ENCODE assay signal across 9 cellular contexts in genomic region chr20:8394308-8394945, GRCh38.
DNase-seq lines count a peak whose midpoint lies in the region; ATAC-seq lines count a peak whose summit lies in the region.
"Had no signal": no experiment of that assay in that cellular context is flagged by ENCODE, and none has a peak within 500 bp of the region (broad histone marks: within the 10 kb centered on the region; RNA-seq: fewer than 3 reads in every experiment).

No MANE protein-coding gene starts in this region.

- peaks cover 0 to 35% (median 18%) of the 10 kb centered on the region in 10 experiments; a peak in 14 of 20 replicates for H3K4me1 ChIP-seq in BLaER1 treated with 17β-estradiol and CSF1 and Interleukin-3, amounts not matched to agents 10 nM and 100 nM

- H3K4me2 ChIP-seq in BLaER1 treated with 17β-estradiol and CSF1 and Interleukin-3, amounts not matched to agents 10 nM and 100 nM = peak overlapping the region in 5 of 11 experiments; percentile 5 to 37 (median 23); a peak in 5 of 22 replicates

- H3K4me3 ChIP-seq in BLaER1 treated with 17β-estradiol and CSF1 and Interleukin-3, amounts not matched to agents 10 nM and 100 nM = no peak overlapping the region

- H3K9ac ChIP-seq in BLaER1 treated with 17β-estradiol and CSF1 and Interleukin-3, amounts not matched to agents 10 nM and 100 nM = no peak overlapping the region

- no peaks in the 10 kb centered on the region for H3K27me3 ChIP-seq in BLaER1 treated with 17β-estradiol and CSF1 and Interleukin-3, amounts not matched to agents 10 nM and 100 nM

- H3K9me3 ChIP-seq in BLaER1 treated with 17β-estradiol and CSF1 and Interleukin-3, amounts not matched to agents 10 nM and 100 nM (replicated peaks in 1 of 11) = peaks cover 0 to 13% (median 0%) of the 10 kb centered on the region in 11 experiments; a peak in 6 of 22 replicates

- DNase-seq in amniotic epithelial cell (ENCODE audit: low read depth) (peak; percentile 85), iPS-NIHi11 (ENCODE audit: low spot score) (no peak), NCI-H2029 (lab: John Stamatoyannopoulos, UW) (no peak), NCI-H226 (no peak), NCI-H1105 (lab: John Stamatoyannopoulos, UW) (no peak)
- DNase-seq: nucleus accumbens had no signal

- no peaks in the 10 kb centered on the region for H4K20me1 ChIP-seq in BLaER1 treated with 17β-estradiol and CSF1 and Interleukin-3, amounts not matched to agents 10 nM and 100 nM

- H3K27ac ChIP-seq in BLaER1 treated with 17β-estradiol and CSF1 and Interleukin-3, amounts not matched to agents 10 nM and 100 nM = peak overlapping the region in 6 of 11 experiments; percentile 3 to 53 (median 36); a peak in 5 of 22 replicates

- ATAC-seq in GM19452 (IDR thresholded peaks at IDR 0.05; ENCODE audit: unreplicated experiment) (peak; percentile 81), HG03196 (IDR thresholded peaks at IDR 0.05; ENCODE audit: unreplicated experiment) (peak; percentile 61)

- H3K36me3 ChIP-seq in BLaER1 treated with 17β-estradiol and CSF1 and Interleukin-3, amounts not matched to agents 10 nM and 100 nM = peaks cover 0 to 4% (median 0%) of the 10 kb centered on the region in 11 experiments; a peak in 1 of 22 replicates
